ENCODE assay signal across 1 cellular context in the genomic region with DNA sequence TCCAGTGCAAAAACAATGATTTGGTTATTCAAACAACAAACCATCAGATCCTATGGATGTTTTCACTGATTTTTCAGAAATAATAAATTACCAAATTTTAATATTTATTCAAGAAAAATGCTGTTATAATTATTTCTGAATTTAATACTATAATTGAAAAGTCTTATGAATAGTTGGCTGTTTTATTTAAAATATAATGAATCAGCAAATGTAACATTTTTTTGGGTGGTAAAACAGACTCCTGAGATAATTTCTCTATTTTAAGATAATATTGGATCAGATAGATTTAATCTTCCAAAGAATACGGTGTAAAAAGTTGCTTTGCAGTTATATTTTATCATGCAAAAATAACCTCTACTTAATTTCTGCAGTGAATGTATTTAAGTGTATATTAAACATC.
TF ChIP-seq lines count a peak whose summit lies in the region.

No MANE protein-coding gene starts in this region.

TF ChIP-seq in K562, 482 proteins besides CTCF, POLR2A, EP300 and RAD21:
- TF ChIP-seq, protein P1, sequence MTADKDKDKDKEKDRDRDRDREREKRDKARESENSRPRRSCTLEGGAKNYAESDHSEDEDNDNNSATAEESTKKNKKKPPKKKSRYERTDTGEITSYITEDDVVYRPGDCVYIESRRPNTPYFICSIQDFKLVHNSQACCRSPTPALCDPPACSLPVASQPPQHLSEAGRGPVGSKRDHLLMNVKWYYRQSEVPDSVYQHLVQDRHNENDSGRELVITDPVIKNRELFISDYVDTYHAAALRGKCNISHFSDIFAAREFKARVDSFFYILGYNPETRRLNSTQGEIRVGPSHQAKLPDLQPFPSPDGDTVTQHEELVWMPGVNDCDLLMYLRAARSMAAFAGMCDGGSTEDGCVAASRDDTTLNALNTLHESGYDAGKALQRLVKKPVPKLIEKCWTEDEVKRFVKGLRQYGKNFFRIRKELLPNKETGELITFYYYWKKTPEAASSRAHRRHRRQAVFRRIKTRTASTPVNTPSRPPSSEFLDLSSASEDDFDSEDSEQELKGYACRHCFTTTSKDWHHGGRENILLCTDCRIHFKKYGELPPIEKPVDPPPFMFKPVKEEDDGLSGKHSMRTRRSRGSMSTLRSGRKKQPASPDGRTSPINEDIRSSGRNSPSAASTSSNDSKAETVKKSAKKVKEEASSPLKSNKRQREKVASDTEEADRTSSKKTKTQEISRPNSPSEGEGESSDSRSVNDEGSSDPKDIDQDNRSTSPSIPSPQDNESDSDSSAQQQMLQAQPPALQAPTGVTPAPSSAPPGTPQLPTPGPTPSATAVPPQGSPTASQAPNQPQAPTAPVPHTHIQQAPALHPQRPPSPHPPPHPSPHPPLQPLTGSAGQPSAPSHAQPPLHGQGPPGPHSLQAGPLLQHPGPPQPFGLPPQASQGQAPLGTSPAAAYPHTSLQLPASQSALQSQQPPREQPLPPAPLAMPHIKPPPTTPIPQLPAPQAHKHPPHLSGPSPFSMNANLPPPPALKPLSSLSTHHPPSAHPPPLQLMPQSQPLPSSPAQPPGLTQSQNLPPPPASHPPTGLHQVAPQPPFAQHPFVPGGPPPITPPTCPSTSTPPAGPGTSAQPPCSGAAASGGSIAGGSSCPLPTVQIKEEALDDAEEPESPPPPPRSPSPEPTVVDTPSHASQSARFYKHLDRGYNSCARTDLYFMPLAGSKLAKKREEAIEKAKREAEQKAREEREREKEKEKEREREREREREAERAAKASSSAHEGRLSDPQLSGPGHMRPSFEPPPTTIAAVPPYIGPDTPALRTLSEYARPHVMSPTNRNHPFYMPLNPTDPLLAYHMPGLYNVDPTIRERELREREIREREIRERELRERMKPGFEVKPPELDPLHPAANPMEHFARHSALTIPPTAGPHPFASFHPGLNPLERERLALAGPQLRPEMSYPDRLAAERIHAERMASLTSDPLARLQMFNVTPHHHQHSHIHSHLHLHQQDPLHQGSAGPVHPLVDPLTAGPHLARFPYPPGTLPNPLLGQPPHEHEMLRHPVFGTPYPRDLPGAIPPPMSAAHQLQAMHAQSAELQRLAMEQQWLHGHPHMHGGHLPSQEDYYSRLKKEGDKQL (CRISPR knock-in tag; IDR thresholded peaks at IDR 0.05; ENCODE audit: borderline replicate concordance): no peak
- TF ChIP-seq C11orf30 (IDR thresholded peaks at IDR 0.05; ENCODE audit: low read depth): peak; percentile 62
- TF ChIP-seq NFE2 (IDR thresholded peaks at IDR 0.05; ENCODE audit: low read depth): no peak
- TF ChIP-seq, protein P2, sequence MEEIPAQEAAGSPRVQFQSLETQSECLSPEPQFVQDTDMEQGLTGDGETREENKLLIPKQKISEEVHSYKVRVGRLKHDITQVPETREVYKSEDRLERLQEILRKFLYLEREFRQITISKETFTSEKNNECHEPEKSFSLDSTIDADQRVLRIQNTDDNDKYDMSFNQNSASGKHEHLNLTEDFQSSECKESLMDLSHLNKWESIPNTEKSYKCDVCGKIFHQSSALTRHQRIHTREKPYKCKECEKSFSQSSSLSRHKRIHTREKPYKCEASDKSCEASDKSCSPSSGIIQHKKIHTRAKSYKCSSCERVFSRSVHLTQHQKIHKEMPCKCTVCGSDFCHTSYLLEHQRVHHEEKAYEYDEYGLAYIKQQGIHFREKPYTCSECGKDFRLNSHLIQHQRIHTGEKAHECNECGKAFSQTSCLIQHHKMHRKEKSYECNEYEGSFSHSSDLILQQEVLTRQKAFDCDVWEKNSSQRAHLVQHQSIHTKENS (CRISPR knock-in tag; IDR thresholded peaks at IDR 0.05): no peak
- TF ChIP-seq ZNF316 (IDR thresholded peaks at IDR 0.05): peak; percentile 78
TF ChIP-seq in K562: peak in this region for 2.
